In the genomic region with DNA sequence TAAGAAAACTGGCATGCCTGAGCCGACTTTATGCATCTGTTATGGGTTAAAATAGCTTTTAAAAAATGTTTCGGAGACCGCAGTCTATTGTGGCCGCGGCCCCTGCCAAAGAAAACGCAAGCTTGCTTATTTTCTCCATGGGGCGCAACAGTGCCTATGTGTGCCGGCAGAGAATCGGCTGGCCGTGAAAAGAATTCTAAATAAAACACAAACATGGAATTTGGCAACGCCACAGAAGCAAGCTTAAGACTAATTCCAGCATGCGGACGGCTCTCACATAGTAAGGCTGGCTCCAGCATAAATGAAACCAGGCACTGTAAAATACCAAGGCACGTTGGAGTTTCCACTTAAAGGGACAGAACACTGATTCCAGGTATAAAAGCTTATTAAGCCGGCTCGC, we compare ENCODE assay signal across 12 cellular contexts. TPM values are rescaled to one million over a fixed set of nuclear protein-coding genes. Genes with fewer than 3 reads are reported as not detected.
A peak's percentile ranks its signal among the peaks of the same experiment; 100 is the strongest.
DNase-seq lines count a peak whose midpoint lies in the region; ATAC-seq, FAIRE-seq and TF ChIP-seq lines count a peak whose summit lies in the region.
"Had no signal": no experiment of that assay in that cellular context is flagged by ENCODE, and none has a peak within 500 bp of the region (broad histone marks: within the 10 kb centered on the region; RNA-seq: fewer than 3 reads in every experiment).

No MANE protein-coding gene starts in this region.

- H3K4me3 ChIP-seq in ascending aorta (peak overlapping the region; percentile 6 to 28), kidney (ENCODE audit: low read length in 2 of 2) (peak overlapping the region; percentile 24 to 43), thoracic aorta (peak overlapping the region; percentile 11)

- H3K4me3 Mint-ChIP-seq in activated naive CD4-positive, alpha-beta T cell treated with anti-CD3 and anti-CD28 coated beads, Interleukin-2, amount 10 ng/mL, durations not matched to agents 7 days and 5 days, result peak overlapping the region; percentile 56

- H3K4me1 Mint-ChIP-seq in activated naive CD4-positive, alpha-beta T cell treated with anti-CD3 and anti-CD28 coated beads, Interleukin-2, amount 10 ng/mL, durations not matched to agents 7 days and 5 days, result peaks cover 95% of the 10 kb centered on the region

- H3K9me3 Mint-ChIP-seq in activated naive CD4-positive, alpha-beta T cell treated with anti-CD3 and anti-CD28 coated beads, Interleukin-2, amount 10 ng/mL, durations not matched to agents 7 days and 5 days, result no peaks in the 10 kb centered on the region

- H3K27ac ChIP-seq in ascending aorta (no peak overlapping the region), kidney (ENCODE audit: low read depth in 2 of 2, low read length in 2 of 2) (no peak overlapping the region), thoracic aorta (no peak overlapping the region)

- peaks cover 9 to 15% of the 10 kb centered on the region in 2 donors for H3K4me1 ChIP-seq in ascending aorta
- no peaks in the 10 kb centered on the region for H3K4me1 ChIP-seq in kidney (ENCODE audit: control insufficient read depth in 1 of 2, insufficient read depth in 1 of 2, low read depth in 1 of 2, low read length in 2 of 2)
- H3K4me1 ChIP-seq in thoracic aorta (ENCODE audit: control insufficient read depth in 1 of 2, low read depth in 2 of 2), result peaks cover 13 to 43% of the 10 kb centered on the region in 2 donors

- H3K9ac ChIP-seq in kidney (ENCODE audit: low read length in 2 of 2), result no peak overlapping the region

- no peaks in the 10 kb centered on the region for H3K36me3 ChIP-seq in ascending aorta
- no peaks in the 10 kb centered on the region for H3K36me3 ChIP-seq in kidney (ENCODE audit: control insufficient read depth in 1 of 2, insufficient read depth in 2 of 2, low read length in 2 of 2)
- no peaks in the 10 kb centered on the region for H3K36me3 ChIP-seq in thoracic aorta

- ATAC-seq in thoracic aorta (ENCODE audit: insufficient number of reproducible peaks, low FRiP score, low read depth) (peak; percentile 56), HG03045 (IDR thresholded peaks at IDR 0.05; ENCODE audit: unreplicated experiment) (no peak), Right ventricle myocardium superior (ENCODE audit: poor library complexity) (no peak)

- CTCF ChIA-PET in activated naive CD4-positive, alpha-beta T cell treated with anti-CD3 and anti-CD28 coated beads, Interleukin-2, amount 10 ng/mL, durations not matched to agents 7 days and 5 days (lab: Charles Lee), result interaction anchor here (1.2 to 2.8 kb wide), 5 partner anchors 11 to 51 kb away, joined by 4 to 13 read pairs (median 7); no protein-coding TSS in a partner anchor

- H3K9me3 ChIP-seq in ascending aorta (no peaks in the 10 kb centered on the region), kidney (ENCODE audit: control insufficient read depth in 1 of 2, low read length in 2 of 2) (no peaks in the 10 kb centered on the region), thoracic aorta (no peaks in the 10 kb centered on the region)

- DNase-seq in activated naive CD4-positive, alpha-beta T cell treated with anti-CD3 and anti-CD28 coated beads, Interleukin-2, amount 10 ng/mL, durations not matched to agents 7 days and 5 days, result no peak
- DNase-seq in activated naive CD4-positive, alpha-beta T cell treated with anti-CD3 and anti-CD28 coated beads, Interleukin-2, amount 50 U/mL, for 16 hours, result no peak
- peak in 1 of 2 donors; percentile 70 for DNase-seq in ascending aorta (ENCODE audit: low spot score in 2 of 2)
- DNase-seq in kidney, result no peak
- no peak for DNase-seq in thoracic aorta (ENCODE audit: low spot score)
- DNase-seq in HuH-7 (ENCODE audit: low spot score), result no peak
- DNase-seq in Right ventricle myocardium superior, result no peak
- DNase-seq: activated CD4-positive, alpha-beta T cell treated with anti-CD3 and anti-CD28 coated beads for 48 hours; NCI-H748 treated with DMSO at 0.1 percent for 48 hours; stimulated activated CD4-positive, alpha-beta T cell treated with anti-CD3 and anti-CD28 coated beads, Interleukin-4, amount 100 ng/mL, for 4 hours had no signal

- peaks cover 60% of the 10 kb centered on the region for H3K36me3 Mint-ChIP-seq in activated naive CD4-positive, alpha-beta T cell treated with anti-CD3 and anti-CD28 coated beads, Interleukin-2, amount 10 ng/mL, durations not matched to agents 7 days and 5 days
- H3K36me3 Mint-ChIP-seq: IgD-negative memory B cell had no signal

- FAIRE-seq in kidney (lab: Jason Lieb, UNC), result no peak

- intact Hi-C loops in ascending aorta (cut with DNase I), result no loop called here
- intact Hi-C loops in kidney (cut with DNase I), result no loop called here
- intact Hi-C loops in Right ventricle myocardium superior (cut with DNase I), result no loop called here

- TF ChIP-seq CTCF in ascending aorta (IDR thresholded peaks at IDR 0.05) (no peak), kidney (IDR thresholded peaks at IDR 0.05; ENCODE audit: borderline replicate concordance, extremely low read depth, insufficient read depth) (no peak), thoracic aorta (IDR thresholded peaks at IDR 0.05) (no peak)

- H3K27ac Mint-ChIP-seq in activated naive CD4-positive, alpha-beta T cell treated with anti-CD3 and anti-CD28 coated beads, Interleukin-2, amount 10 ng/mL, durations not matched to agents 7 days and 5 days, result peak overlapping the region; percentile 82

- no peaks in the 10 kb centered on the region for H3K27me3 Mint-ChIP-seq in activated naive CD4-positive, alpha-beta T cell treated with anti-CD3 and anti-CD28 coated beads, Interleukin-2, amount 10 ng/mL, durations not matched to agents 7 days and 5 days
- H3K27me3 Mint-ChIP-seq: IgD-negative memory B cell had no signal

- H3K27me3 ChIP-seq in ascending aorta, result no peaks in the 10 kb centered on the region
- no peaks in the 10 kb centered on the region for H3K27me3 ChIP-seq in thoracic aorta (replicated peaks; ENCODE audit: insufficient read depth)

RNA-seq across cellular contexts. Expression of a gene that starts 56.7 kb away (rescaled TPM):
- 0.85 TPM for total RNA-seq in ascending aorta
- total RNA-seq in kidney, result 3.3 TPM
- polyA plus RNA-seq in kidney (ENCODE audit: insufficient read depth, low read depth, low replicate concordance), result 0.13 TPM
- 1 to 10 TPM in 1 of 2 donors, under 1 TPM in 1; 0.92 to 6.2 TPM for total RNA-seq in thoracic aorta
- 0.08 TPM for total RNA-seq in Right ventricle myocardium superior
